Comparison of ENCODE assay signal across 12 cellular contexts in genomic region chr14:53147208-53147607, GRCh38. TPM values are rescaled to one million over a fixed set of nuclear protein-coding genes. Genes with fewer than 3 reads are reported as not detected.
DNase-seq lines count a peak whose midpoint lies in the region; ATAC-seq and TF ChIP-seq lines count a peak whose summit lies in the region.
"Had no signal": no experiment of that assay in that cellular context is flagged by ENCODE, and none has a peak within 500 bp of the region (broad histone marks: within the 10 kb centered on the region; RNA-seq: fewer than 3 reads in every experiment).

No MANE protein-coding gene starts in this region.

- CTCF ChIA-PET in activated naive CD4-positive, alpha-beta T cell treated with anti-CD3 and anti-CD28 coated beads for 36 hours (lab: Charles Lee), result no interaction called here

- H3K27ac ChIP-seq in osteoblast (ENCODE audit: low read depth, low read length), result no peak overlapping the region
- H3K27ac ChIP-seq: PC-9, sigmoid colon had no signal

- H3K27ac Mint-ChIP-seq in activated naive CD8-positive, alpha-beta T cell treated with anti-CD3 and anti-CD28 coated beads, Interleukin-2, amount 10 ng/mL, durations not matched to agents 7 days and 5 days, result peak overlapping the region; percentile 80
- H3K27ac Mint-ChIP-seq in activated naive CD4-positive, alpha-beta T cell treated with anti-CD3 and anti-CD28 coated beads for 36 hours, result no peak overlapping the region

- H3K4me1 ChIP-seq in osteoblast (ENCODE audit: insufficient read depth, low read length), result peaks cover 8% of the 10 kb centered on the region

- peak overlapping the region; percentile 96 for H3K4me3 Mint-ChIP-seq in activated naive CD8-positive, alpha-beta T cell treated with anti-CD3 and anti-CD28 coated beads, Interleukin-2, amount 10 ng/mL, durations not matched to agents 7 days and 5 days
- no peak overlapping the region for H3K4me3 Mint-ChIP-seq in activated naive CD4-positive, alpha-beta T cell treated with anti-CD3 and anti-CD28 coated beads for 36 hours

- H3K4me1 Mint-ChIP-seq in activated naive CD8-positive, alpha-beta T cell treated with anti-CD3 and anti-CD28 coated beads, Interleukin-2, amount 10 ng/mL, durations not matched to agents 7 days and 5 days, result peaks cover 52% of the 10 kb centered on the region
- peaks cover 68% of the 10 kb centered on the region for H3K4me1 Mint-ChIP-seq in activated naive CD4-positive, alpha-beta T cell treated with anti-CD3 and anti-CD28 coated beads for 36 hours (ENCODE audit: low read depth)

- no peak overlapping the region for H2AFZ ChIP-seq in osteoblast (ENCODE audit: low read length)
- H2AFZ ChIP-seq: PC-9 had no signal

- peaks cover 89% of the 10 kb centered on the region for H3K79me2 ChIP-seq in osteoblast (ENCODE audit: insufficient read depth, low read length)

- peak; percentile 38 for ATAC-seq in GM18517 (IDR thresholded peaks at IDR 0.05; ENCODE audit: unreplicated experiment)
- ATAC-seq in GM21367 (IDR thresholded peaks at IDR 0.05; ENCODE audit: unreplicated experiment), result peak; percentile 37
- ATAC-seq in HG03378 (IDR thresholded peaks at IDR 0.05; ENCODE audit: unreplicated experiment), result peak; percentile 41
- ATAC-seq in activated naive CD8-positive, alpha-beta T cell treated with anti-CD3 and anti-CD28 coated beads, Interleukin-2, amount 10 ng/mL, durations not matched to agents 7 days and 5 days (ENCODE audit: low read depth), result no peak
- no peak for ATAC-seq in HG02571 (IDR thresholded peaks at IDR 0.05; ENCODE audit: unreplicated experiment)
- no peak for ATAC-seq in HG02973 (IDR thresholded peaks at IDR 0.05; ENCODE audit: unreplicated experiment)

- H3K9me3 ChIP-seq in osteoblast (ENCODE audit: low read depth, low read length), result peaks cover 1% of the 10 kb centered on the region

- H4K20me1 ChIP-seq in osteoblast (ENCODE audit: insufficient read depth, low read length), result peaks cover 20% of the 10 kb centered on the region

- H3K36me3 Mint-ChIP-seq in activated naive CD8-positive, alpha-beta T cell treated with anti-CD3 and anti-CD28 coated beads, Interleukin-2, amount 10 ng/mL, durations not matched to agents 7 days and 5 days, result peaks cover 37% of the 10 kb centered on the region
- H3K36me3 Mint-ChIP-seq in activated naive CD4-positive, alpha-beta T cell treated with anti-CD3 and anti-CD28 coated beads for 36 hours (ENCODE audit: low read depth), result peaks cover 31% of the 10 kb centered on the region

- H3K36me3 ChIP-seq in osteoblast (ENCODE audit: insufficient read depth, low read length), result no peaks in the 10 kb centered on the region
- H3K36me3 ChIP-seq: sigmoid colon had no signal

- H3K4me2 ChIP-seq in osteoblast (ENCODE audit: insufficient read depth, low read length), result no peak overlapping the region
- H3K4me2 ChIP-seq: PC-9 had no signal

- no peaks in the 10 kb centered on the region for H3K27me3 Mint-ChIP-seq in activated naive CD8-positive, alpha-beta T cell treated with anti-CD3 and anti-CD28 coated beads, Interleukin-2, amount 10 ng/mL, durations not matched to agents 7 days and 5 days
- H3K27me3 Mint-ChIP-seq in activated naive CD4-positive, alpha-beta T cell treated with anti-CD3 and anti-CD28 coated beads for 36 hours (ENCODE audit: low read depth), result no peaks in the 10 kb centered on the region

- no peak for TF ChIP-seq CTCF in osteoblast (IDR thresholded peaks at IDR 0.05; ENCODE audit: extremely low read depth, low read depth, low read length)

- H3K27me3 ChIP-seq in osteoblast (ENCODE audit: insufficient read depth, low read length), result no peaks in the 10 kb centered on the region
- H3K27me3 ChIP-seq: sigmoid colon had no signal

- peaks cover 4% of the 10 kb centered on the region for H3K9me3 Mint-ChIP-seq in activated naive CD8-positive, alpha-beta T cell treated with anti-CD3 and anti-CD28 coated beads, Interleukin-2, amount 10 ng/mL, durations not matched to agents 7 days and 5 days
- peaks cover 10% of the 10 kb centered on the region for H3K9me3 Mint-ChIP-seq in activated naive CD4-positive, alpha-beta T cell treated with anti-CD3 and anti-CD28 coated beads for 36 hours

- no peak for DNase-seq in activated naive CD8-positive, alpha-beta T cell treated with anti-CD3 and anti-CD28 coated beads, Interleukin-2, amount 10 ng/mL, durations not matched to agents 7 days and 5 days
- no peak for DNase-seq in osteoblast (ENCODE audit: insufficient read length, low spot score, missing footprints)
- no peak for DNase-seq in activated naive CD4-positive, alpha-beta T cell treated with anti-CD3 and anti-CD28 coated beads for 36 hours
- DNase-seq: effector CD8-positive, alpha-beta T cell; NCI-H146; PC-9; sigmoid colon had no signal

- POLR2A ChIA-PET in activated naive CD8-positive, alpha-beta T cell treated with anti-CD3 and anti-CD28 coated beads, Interleukin-2, amount 10 ng/mL, durations not matched to agents 7 days and 5 days (lab: Charles Lee), result interaction anchor here (6.5 kb wide), 1 partner anchor 39 kb away, joined by 125 read pairs; no protein-coding TSS in a partner anchor

- H3K4me3 ChIP-seq in osteoblast (ENCODE audit: insufficient read depth, low read length), result no peak overlapping the region
- H3K4me3 ChIP-seq: PC-9, sigmoid colon had no signal

- intact Hi-C loops in activated naive CD4-positive, alpha-beta T cell treated with anti-CD3 and anti-CD28 coated beads for 36 hours (cut with micrococcal nuclease), result no loop called here

RNA-seq across cellular contexts. Expression of gene DDHD1, which starts 5.9 kb away (rescaled TPM):
- total RNA-seq in activated naive CD8-positive, alpha-beta T cell treated with anti-CD3 and anti-CD28 coated beads, Interleukin-2, amount 10 ng/mL, durations not matched to agents 7 days and 5 days, result 10 to 100 TPM; 63.1 to 65.1 TPM
- total RNA-seq in osteoblast, result 30.0 and 38.0 TPM in 2 replicates
- total RNA-seq in activated naive CD4-positive, alpha-beta T cell treated with anti-CD3 and anti-CD28 coated beads for 36 hours, result 10 to 100 TPM; 20.1 to 20.4 TPM

Comparison
In these comparisons a context has a peak if more than half of its experiments do, and no peak if none do; other contexts are left out.
1. ATAC-seq: peak in GM18517 (single experiment), GM21367 (single experiment) and HG03378 (single experiment); none in activated naive CD8-positive, alpha-beta T cell treated with anti-CD3 and anti-CD28 coated beads, Interleukin-2, amount 10 ng/mL, durations not matched to agents 7 days and 5 days (single experiment), HG02571 (single experiment) and HG02973 (single experiment).